In the genomic region with DNA sequence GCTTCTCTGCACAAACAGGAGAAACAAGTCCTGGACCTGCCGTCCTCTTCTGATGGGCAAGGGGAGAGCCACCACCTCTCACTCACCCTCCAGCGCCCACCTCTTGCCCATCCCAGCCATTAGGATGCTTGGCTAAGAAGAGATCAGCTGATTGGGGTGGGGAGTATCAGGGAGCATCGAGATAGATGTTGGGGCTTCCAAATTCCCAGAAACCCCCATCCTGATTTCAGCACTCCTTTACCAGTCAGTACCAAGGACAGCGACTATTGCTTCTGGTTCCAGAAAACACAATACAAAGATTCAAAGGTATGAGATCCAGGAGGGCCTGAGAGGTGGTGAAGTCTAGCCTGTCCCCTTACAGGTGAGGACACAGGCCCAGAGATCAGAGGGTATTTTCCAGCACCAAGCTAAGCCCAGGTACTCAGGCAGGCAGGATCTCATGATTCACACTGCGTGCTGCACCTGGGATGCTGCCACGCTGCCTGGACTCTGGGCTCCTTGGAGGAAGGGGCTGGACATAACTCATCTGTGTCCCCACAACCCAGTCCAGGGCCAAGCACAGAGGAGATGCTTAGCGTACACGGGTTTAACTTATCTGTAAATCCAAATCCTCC, we compare ENCODE assay signal across 16 cellular contexts.
A peak's percentile ranks its signal among the peaks of the same experiment; 100 is the strongest.
DNase-seq lines count a peak whose midpoint lies in the region; ATAC-seq, FAIRE-seq and TF ChIP-seq lines count a peak whose summit lies in the region.
"Had no signal": no experiment of that assay in that cellular context is flagged by ENCODE, and none has a peak within 500 bp of the region (broad histone marks: within the 10 kb centered on the region; RNA-seq: fewer than 3 reads in every experiment).

No MANE protein-coding gene starts in this region.

- no peak for TF ChIP-seq POLR2A in GM12891 (IDR thresholded peaks at IDR 0.05; ENCODE audit: low read depth, low read length)

- H3K36me3 Mint-ChIP-seq in WTC11: peaks cover 15% of the 10 kb centered on the region
- H3K36me3 Mint-ChIP-seq: immature natural killer cell, T-cell had no signal

- FAIRE-seq in HTR-8/SVneo (lab: Jason Lieb, UNC): no peak
- no peak for FAIRE-seq in GM12891 (lab: Jason Lieb, UNC)
- FAIRE-seq: GM12892 had no signal

- no peak overlapping the region for H3K4me3 Mint-ChIP-seq in WTC11
- H3K4me3 Mint-ChIP-seq: immature natural killer cell, T-cell had no signal

- in situ Hi-C loops in ACHN (cut with HindIII; ENCODE audit: low pct_ligation_motif_present, low pct_unique_long_range_greater_than_20kb, low sequenced_read_pairs): no loop called here

- peak; percentile 9; the same call in 1 of the 2 replicates for ATAC-seq in WTC11
- ATAC-seq in HG03460 (IDR thresholded peaks at IDR 0.05; ENCODE audit: unreplicated experiment): no peak
- ATAC-seq: mucosa of descending colon, T-cell had no signal

- H3K27ac Mint-ChIP-seq in WTC11: no peak overlapping the region
- H3K27ac Mint-ChIP-seq: immature natural killer cell, T-cell had no signal

- TF ChIP-seq CTCF in WTC11 (IDR thresholded peaks at IDR 0.05): no peak

- H3K9me3 Mint-ChIP-seq in WTC11: peaks cover 16% of the 10 kb centered on the region
- H3K9me3 Mint-ChIP-seq: immature natural killer cell had no signal

- CTCF ChIA-PET in WTC11 (lab: Charles Lee): no interaction called here

- DNase-seq in ACHN (peak; percentile 15), HTR-8/SVneo (ENCODE audit: insufficient read length, low spot score) (peak; percentile 11), WTC11 (ENCODE audit: low spot score) (peak; percentile 18), iris pigment epithelial cell (ENCODE audit: low read depth) (peak; percentile 4), GDM1 (lab: John Stamatoyannopoulos, UW) (no peak), GM12891 (ENCODE audit: insufficient read length, low spot score) (no peak), foreskin melanocyte (no peak)
- DNase-seq: activated T-cell treated with anti-CD3 and anti-CD28 coated beads, Interleukin-2, amount 50 U/mL, for 48 hours; immature natural killer cell; mucosa of descending colon; NCI-H1092 treated with DMSO at 0.1 percent for 48 hours; NCI-H2227 treated with DMSO at 0.1 percent for 48 hours; posterior cingulate gyrus; T-cell had no signal

- H3K4me1 Mint-ChIP-seq in WTC11: peaks cover 77% of the 10 kb centered on the region
- H3K4me1 Mint-ChIP-seq: immature natural killer cell, T-cell had no signal

- H3K27me3 Mint-ChIP-seq in WTC11 (ENCODE audit: low read depth): no peaks in the 10 kb centered on the region; the same call in 1 of the 2 replicates

- POLR2A ChIA-PET in WTC11 (lab: Charles Lee): no interaction called here

TF ChIP-seq in WTC11, 78 proteins besides CTCF, POLR2A, EP300 and RAD21 (continues in another document):
- TF ChIP-seq TEAD4 (CRISPR knock-in tag; IDR thresholded peaks at IDR 0.05) (peak; percentile 53; the same call in 1 of the 2 replicates), ZNF396 (CRISPR knock-in tag; IDR thresholded peaks at IDR 0.05; ENCODE audit: borderline replicate concordance) (no peak), CREM (CRISPR knock-in tag; IDR thresholded peaks at IDR 0.05) (peak; percentile 49; the same call in 1 of the 2 replicates), KAT7 (CRISPR knock-in tag; IDR thresholded peaks at IDR 0.05; ENCODE audit: borderline replicate concordance) (no peak), PREB (CRISPR knock-in tag; IDR thresholded peaks at IDR 0.05; ENCODE audit: borderline replicate concordance) (no peak)
- TF ChIP-seq, protein P1, sequence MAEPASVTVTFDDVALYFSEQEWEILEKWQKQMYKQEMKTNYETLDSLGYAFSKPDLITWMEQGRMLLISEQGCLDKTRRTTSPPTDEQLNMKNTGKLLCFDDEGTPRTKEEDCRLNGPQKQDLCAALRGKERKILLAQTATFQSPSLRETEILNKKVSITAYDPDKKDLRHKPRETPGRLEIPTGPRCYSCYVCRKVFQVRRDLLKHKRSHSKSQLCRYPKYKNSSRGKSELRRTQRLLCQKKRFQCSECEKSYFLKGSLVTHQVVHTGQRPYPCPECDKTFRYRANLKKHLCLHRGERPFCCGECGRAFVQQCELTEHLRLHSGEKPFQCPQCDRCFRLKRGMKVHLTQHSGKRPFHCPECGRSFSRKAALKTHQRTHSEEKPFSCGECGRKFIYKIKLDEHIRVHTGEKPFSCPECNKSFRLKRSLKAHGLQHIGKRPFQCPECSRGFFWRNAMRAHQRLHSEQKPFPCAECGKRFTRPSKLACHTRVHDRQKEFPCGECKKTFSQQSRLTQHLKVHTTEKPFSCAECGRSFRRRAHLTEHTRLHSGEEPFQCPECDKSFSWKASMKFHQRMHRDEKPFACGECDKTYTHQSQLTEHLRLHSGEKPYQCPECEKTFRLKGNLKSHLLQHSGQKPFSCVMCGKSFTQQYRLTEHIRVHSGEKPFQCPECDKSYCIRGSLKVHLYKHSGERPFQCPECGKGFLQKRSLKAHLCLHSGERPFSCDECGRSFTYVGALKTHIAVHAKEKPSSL (CRISPR knock-in tag; conservative IDR thresholded peaks at IDR 0.05): no peak

TF ChIP-seq in GM12891, 5 proteins besides CTCF, POLR2A, EP300 and RAD21:
- TF ChIP-seq POLR2AphosphoS5 (IDR thresholded peaks at IDR 0.05; ENCODE audit: low read depth, low read length) (no peak), SPI1 (IDR thresholded peaks at IDR 0.05; ENCODE audit: low read depth, low read length) (no peak), PAX5 (IDR thresholded peaks at IDR 0.05; ENCODE audit: insufficient read depth, low read length, severe bottlenecking) (no peak), POU2F2 (IDR thresholded peaks at IDR 0.05; ENCODE audit: low read depth, low read length) (no peak), TAF1 (IDR thresholded peaks at IDR 0.05; ENCODE audit: low read depth, low read length) (no peak)

Comparison
In these comparisons a context has a peak if more than half of its experiments do, and no peak if none do; other contexts are left out.
1. DNase-seq: peak in ACHN (single experiment), HTR-8/SVneo (single experiment), WTC11 (single experiment) and iris pigment epithelial cell (single experiment); none in GDM1 (single experiment), GM12891 (single experiment) and foreskin melanocyte (single experiment).